ENCODE assay signal across 1 cellular context in the genomic region with DNA sequence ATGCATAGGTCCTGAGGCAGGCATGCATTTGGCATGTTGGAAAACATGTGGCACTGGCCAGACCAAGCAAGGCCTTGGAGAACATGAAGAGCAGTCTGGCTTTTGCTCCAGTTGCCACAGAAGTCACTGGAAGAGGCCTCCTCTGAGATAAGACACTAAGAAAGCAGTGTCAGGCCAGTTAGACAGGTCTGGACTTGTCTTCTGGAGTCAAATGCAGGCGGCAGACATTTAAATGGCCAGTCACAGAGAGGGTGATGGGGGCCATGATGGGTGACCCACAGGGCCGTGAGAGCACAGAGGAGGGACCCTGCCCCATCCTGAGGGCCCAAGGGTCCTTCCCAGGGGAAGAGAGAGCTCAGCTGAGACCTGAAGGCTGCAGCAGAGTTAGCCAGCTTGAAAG.
TF ChIP-seq lines count a peak whose summit lies in the region.

No MANE protein-coding gene starts in this region.

TF ChIP-seq in GM12878, 131 proteins besides CTCF, POLR2A, EP300 and RAD21:
- TF ChIP-seq MTA2 (IDR thresholded peaks at IDR 0.05; ENCODE audit: low read depth) (no peak), ETV6 (conservative IDR thresholded peaks at IDR 0.05 in 1 of 2, IDR thresholded peaks at IDR 0.05 in 1 of 2; ENCODE audit: borderline replicate concordance in 1 of 2, low read depth in 1 of 2) (no peak), EED (IDR thresholded peaks at IDR 0.05; ENCODE audit: low read depth) (no peak), ATF7 (IDR thresholded peaks at IDR 0.05; ENCODE audit: low read depth) (no peak), TBL1XR1 (IDR thresholded peaks at IDR 0.05; ENCODE audit: low read depth, low read length) (no peak), MEF2B (IDR thresholded peaks at IDR 0.05; ENCODE audit: partially characterized antibody, poor library complexity, severe bottlenecking) (no peak), RAD51 (IDR thresholded peaks at IDR 0.05) (no peak)
- TF ChIP-seq, protein P1, sequence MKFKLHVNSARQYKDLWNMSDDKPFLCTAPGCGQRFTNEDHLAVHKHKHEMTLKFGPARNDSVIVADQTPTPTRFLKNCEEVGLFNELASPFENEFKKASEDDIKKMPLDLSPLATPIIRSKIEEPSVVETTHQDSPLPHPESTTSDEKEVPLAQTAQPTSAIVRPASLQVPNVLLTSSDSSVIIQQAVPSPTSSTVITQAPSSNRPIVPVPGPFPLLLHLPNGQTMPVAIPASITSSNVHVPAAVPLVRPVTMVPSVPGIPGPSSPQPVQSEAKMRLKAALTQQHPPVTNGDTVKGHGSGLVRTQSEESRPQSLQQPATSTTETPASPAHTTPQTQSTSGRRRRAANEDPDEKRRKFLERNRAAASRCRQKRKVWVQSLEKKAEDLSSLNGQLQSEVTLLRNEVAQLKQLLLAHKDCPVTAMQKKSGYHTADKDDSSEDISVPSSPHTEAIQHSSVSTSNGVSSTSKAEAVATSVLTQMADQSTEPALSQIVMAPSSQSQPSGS (IDR thresholded peaks at IDR 0.05; ENCODE audit: low read length), result no peak
- TF ChIP-seq, protein P2, sequence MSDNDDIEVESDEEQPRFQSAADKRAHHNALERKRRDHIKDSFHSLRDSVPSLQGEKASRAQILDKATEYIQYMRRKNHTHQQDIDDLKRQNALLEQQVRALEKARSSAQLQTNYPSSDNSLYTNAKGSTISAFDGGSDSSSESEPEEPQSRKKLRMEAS (IDR thresholded peaks at IDR 0.05; ENCODE audit: low read depth, low read length), result no peak
- TF ChIP-seq, protein P3, sequence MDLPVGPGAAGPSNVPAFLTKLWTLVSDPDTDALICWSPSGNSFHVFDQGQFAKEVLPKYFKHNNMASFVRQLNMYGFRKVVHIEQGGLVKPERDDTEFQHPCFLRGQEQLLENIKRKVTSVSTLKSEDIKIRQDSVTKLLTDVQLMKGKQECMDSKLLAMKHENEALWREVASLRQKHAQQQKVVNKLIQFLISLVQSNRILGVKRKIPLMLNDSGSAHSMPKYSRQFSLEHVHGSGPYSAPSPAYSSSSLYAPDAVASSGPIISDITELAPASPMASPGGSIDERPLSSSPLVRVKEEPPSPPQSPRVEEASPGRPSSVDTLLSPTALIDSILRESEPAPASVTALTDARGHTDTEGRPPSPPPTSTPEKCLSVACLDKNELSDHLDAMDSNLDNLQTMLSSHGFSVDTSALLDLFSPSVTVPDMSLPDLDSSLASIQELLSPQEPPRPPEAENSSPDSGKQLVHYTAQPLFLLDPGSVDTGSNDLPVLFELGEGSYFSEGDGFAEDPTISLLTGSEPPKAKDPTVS (IDR thresholded peaks at IDR 0.05; ENCODE audit: low read depth, low read length), result no peak
